ENCODE assay signal across 1 cellular context in genomic region chr3:99602183-99602582, GRCh38.
A peak's percentile ranks its signal among the peaks of the same experiment; 100 is the strongest.
TF ChIP-seq lines count a peak whose summit lies in the region.

No MANE protein-coding gene starts in this region.

TF ChIP-seq in HEK293, 187 proteins besides CTCF, POLR2A, EP300 and RAD21 (continued from another document):
- TF ChIP-seq, protein P1, sequence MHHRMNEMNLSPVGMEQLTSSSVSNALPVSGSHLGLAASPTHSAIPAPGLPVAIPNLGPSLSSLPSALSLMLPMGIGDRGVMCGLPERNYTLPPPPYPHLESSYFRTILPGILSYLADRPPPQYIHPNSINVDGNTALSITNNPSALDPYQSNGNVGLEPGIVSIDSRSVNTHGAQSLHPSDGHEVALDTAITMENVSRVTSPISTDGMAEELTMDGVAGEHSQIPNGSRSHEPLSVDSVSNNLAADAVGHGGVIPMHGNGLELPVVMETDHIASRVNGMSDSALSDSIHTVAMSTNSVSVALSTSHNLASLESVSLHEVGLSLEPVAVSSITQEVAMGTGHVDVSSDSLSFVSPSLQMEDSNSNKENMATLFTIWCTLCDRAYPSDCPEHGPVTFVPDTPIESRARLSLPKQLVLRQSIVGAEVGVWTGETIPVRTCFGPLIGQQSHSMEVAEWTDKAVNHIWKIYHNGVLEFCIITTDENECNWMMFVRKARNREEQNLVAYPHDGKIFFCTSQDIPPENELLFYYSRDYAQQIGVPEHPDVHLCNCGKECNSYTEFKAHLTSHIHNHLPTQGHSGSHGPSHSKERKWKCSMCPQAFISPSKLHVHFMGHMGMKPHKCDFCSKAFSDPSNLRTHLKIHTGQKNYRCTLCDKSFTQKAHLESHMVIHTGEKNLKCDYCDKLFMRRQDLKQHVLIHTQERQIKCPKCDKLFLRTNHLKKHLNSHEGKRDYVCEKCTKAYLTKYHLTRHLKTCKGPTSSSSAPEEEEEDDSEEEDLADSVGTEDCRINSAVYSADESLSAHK (tag by site-specific recombination; IDR thresholded peaks at IDR 0.05) = 0 out of 2 replicates have a peak, but pooled peaks have one; percentile 40
- TF ChIP-seq SP2 (tag by site-specific recombination; IDR thresholded peaks at IDR 0.05) = no peak
- no peak for TF ChIP-seq ZBTB20 (tag by site-specific recombination; IDR thresholded peaks at IDR 0.05)
- TF ChIP-seq, protein P2, sequence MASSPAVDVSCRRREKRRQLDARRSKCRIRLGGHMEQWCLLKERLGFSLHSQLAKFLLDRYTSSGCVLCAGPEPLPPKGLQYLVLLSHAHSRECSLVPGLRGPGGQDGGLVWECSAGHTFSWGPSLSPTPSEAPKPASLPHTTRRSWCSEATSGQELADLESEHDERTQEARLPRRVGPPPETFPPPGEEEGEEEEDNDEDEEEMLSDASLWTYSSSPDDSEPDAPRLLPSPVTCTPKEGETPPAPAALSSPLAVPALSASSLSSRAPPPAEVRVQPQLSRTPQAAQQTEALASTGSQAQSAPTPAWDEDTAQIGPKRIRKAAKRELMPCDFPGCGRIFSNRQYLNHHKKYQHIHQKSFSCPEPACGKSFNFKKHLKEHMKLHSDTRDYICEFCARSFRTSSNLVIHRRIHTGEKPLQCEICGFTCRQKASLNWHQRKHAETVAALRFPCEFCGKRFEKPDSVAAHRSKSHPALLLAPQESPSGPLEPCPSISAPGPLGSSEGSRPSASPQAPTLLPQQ (tag by site-specific recombination; IDR thresholded peaks at IDR 0.05) = 0 out of 2 replicates have a peak, but pooled peaks have one; percentile 21
- no peak for TF ChIP-seq YY2 (tag by site-specific recombination; IDR thresholded peaks at IDR 0.05)
- TF ChIP-seq FEZF1 (tag by site-specific recombination; IDR thresholded peaks at IDR 0.05) = peak; percentile 59; the same call in 1 of the 2 replicates
- no peak for TF ChIP-seq SCRT2 (tag by site-specific recombination; IDR thresholded peaks at IDR 0.05)
- no peak for TF ChIP-seq ZEB2 (tag by site-specific recombination; IDR thresholded peaks at IDR 0.05)
- no peak for TF ChIP-seq MZF1 (tag by site-specific recombination; IDR thresholded peaks at IDR 0.05; ENCODE audit: borderline replicate concordance)
- TF ChIP-seq ZNF488 (tag by site-specific recombination; IDR thresholded peaks at IDR 0.05) = no peak
- no peak for TF ChIP-seq ZNF16 (tag by site-specific recombination; IDR thresholded peaks at IDR 0.05; ENCODE audit: low read depth)
- TF ChIP-seq ZNF747 (tag by site-specific recombination; IDR thresholded peaks at IDR 0.05) = no peak
- TF ChIP-seq BCL6B (tag by site-specific recombination; IDR thresholded peaks at IDR 0.05) = peak; percentile 79
- TF ChIP-seq ZBTB8A (tag by site-specific recombination; IDR thresholded peaks at IDR 0.05) = no peak
- TF ChIP-seq ZNF791 (tag by site-specific recombination; IDR thresholded peaks at IDR 0.05) = no peak
- TF ChIP-seq ZNF658 (tag by site-specific recombination; IDR thresholded peaks at IDR 0.05) = no peak
- TF ChIP-seq SALL2 (tag by site-specific recombination; IDR thresholded peaks at IDR 0.05; ENCODE audit: borderline replicate concordance) = no peak
- TF ChIP-seq ZNF785 (tag by site-specific recombination; IDR thresholded peaks at IDR 0.05) = no peak
- TF ChIP-seq ZNF214 (tag by site-specific recombination; IDR thresholded peaks at IDR 0.05; ENCODE audit: borderline replicate concordance) = no peak
- peak; percentile 39 for TF ChIP-seq GLIS1 (tag by site-specific recombination; IDR thresholded peaks at IDR 0.05)
- peak; percentile 53; the same call in 1 of the 2 replicates for TF ChIP-seq ZNF10 (tag by site-specific recombination; IDR thresholded peaks at IDR 0.05)
- no peak for TF ChIP-seq ZNF404 (tag by site-specific recombination; IDR thresholded peaks at IDR 0.05)
- no peak for TF ChIP-seq ZNF292 (tag by site-specific recombination; IDR thresholded peaks at IDR 0.05; ENCODE audit: borderline replicate concordance, low read depth)
- peak; percentile 66 for TF ChIP-seq ZNF629 (tag by site-specific recombination; IDR thresholded peaks at IDR 0.05)
- no peak for TF ChIP-seq ZNF19 (tag by site-specific recombination; IDR thresholded peaks at IDR 0.05; ENCODE audit: low read depth)
- TF ChIP-seq ZNF843 (tag by site-specific recombination; IDR thresholded peaks at IDR 0.05) = peak; percentile 72
- TF ChIP-seq ZNF138 (tag by site-specific recombination; IDR thresholded peaks at IDR 0.05; ENCODE audit: borderline replicate concordance) = no peak
- peak; percentile 66 for TF ChIP-seq WT1 (tag by site-specific recombination; IDR thresholded peaks at IDR 0.05)
- no peak for TF ChIP-seq MYNN (tag by site-specific recombination; IDR thresholded peaks at IDR 0.05; ENCODE audit: borderline replicate concordance)
- TF ChIP-seq ZNF280D (tag by site-specific recombination; IDR thresholded peaks at IDR 0.05) = no peak
- 0 out of 2 replicates have a peak, but pooled peaks have one; percentile 41 for TF ChIP-seq OVOL3 (tag by site-specific recombination; IDR thresholded peaks at IDR 0.05)
- TF ChIP-seq ZBTB1 (tag by site-specific recombination; IDR thresholded peaks at IDR 0.05) = peak; percentile 40; the same call in 1 of the 2 replicates
- peak; percentile 51; the same call in 1 of the 2 replicates for TF ChIP-seq TSHZ1 (tag by site-specific recombination; IDR thresholded peaks at IDR 0.05; ENCODE audit: borderline replicate concordance)
- TF ChIP-seq ZNF544 (tag by site-specific recombination; IDR thresholded peaks at IDR 0.05) = no peak
- TF ChIP-seq ZNF239 (tag by site-specific recombination; IDR thresholded peaks at IDR 0.05) = no peak
- TF ChIP-seq ZNF660 (tag by site-specific recombination; IDR thresholded peaks at IDR 0.05) = no peak
- TF ChIP-seq, protein P3, sequence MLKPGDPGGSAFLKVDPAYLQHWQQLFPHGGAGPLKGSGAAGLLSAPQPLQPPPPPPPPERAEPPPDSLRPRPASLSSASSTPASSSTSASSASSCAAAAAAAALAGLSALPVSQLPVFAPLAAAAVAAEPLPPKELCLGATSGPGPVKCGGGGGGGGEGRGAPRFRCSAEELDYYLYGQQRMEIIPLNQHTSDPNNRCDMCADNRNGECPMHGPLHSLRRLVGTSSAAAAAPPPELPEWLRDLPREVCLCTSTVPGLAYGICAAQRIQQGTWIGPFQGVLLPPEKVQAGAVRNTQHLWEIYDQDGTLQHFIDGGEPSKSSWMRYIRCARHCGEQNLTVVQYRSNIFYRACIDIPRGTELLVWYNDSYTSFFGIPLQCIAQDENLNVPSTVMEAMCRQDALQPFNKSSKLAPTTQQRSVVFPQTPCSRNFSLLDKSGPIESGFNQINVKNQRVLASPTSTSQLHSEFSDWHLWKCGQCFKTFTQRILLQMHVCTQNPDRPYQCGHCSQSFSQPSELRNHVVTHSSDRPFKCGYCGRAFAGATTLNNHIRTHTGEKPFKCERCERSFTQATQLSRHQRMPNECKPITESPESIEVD (tag by site-specific recombination; IDR thresholded peaks at IDR 0.05) = peak; percentile 58
- peak; percentile 83 for TF ChIP-seq OSR2 (tag by site-specific recombination; IDR thresholded peaks at IDR 0.05)
- peak; percentile 32; the same call in 1 of the 2 replicates for TF ChIP-seq ZNF449 (tag by site-specific recombination; IDR thresholded peaks at IDR 0.05)
- TF ChIP-seq ZNF600 (tag by site-specific recombination; IDR thresholded peaks at IDR 0.05) = no peak
- no peak for TF ChIP-seq ZNF571 (tag by site-specific recombination; IDR thresholded peaks at IDR 0.05)
- TF ChIP-seq ZNF707 (tag by site-specific recombination; IDR thresholded peaks at IDR 0.05) = no peak
- no peak for TF ChIP-seq ZNF48 (tag by site-specific recombination; IDR thresholded peaks at IDR 0.05)
- TF ChIP-seq ZNF664 (tag by site-specific recombination; IDR thresholded peaks at IDR 0.05) = no peak
- 0 out of 2 replicates have a peak, but pooled peaks have one; percentile 36 for TF ChIP-seq ZNF639 (tag by site-specific recombination; IDR thresholded peaks at IDR 0.05)
- TF ChIP-seq ZNF146 (tag by site-specific recombination; IDR thresholded peaks at IDR 0.05) = no peak
- no peak for TF ChIP-seq ZSCAN23 (tag by site-specific recombination; IDR thresholded peaks at IDR 0.05)
- peak; percentile 56; the same call in 1 of the 2 replicates for TF ChIP-seq ZNF561 (tag by site-specific recombination; IDR thresholded peaks at IDR 0.05; ENCODE audit: borderline replicate concordance)
- peak; percentile 53 for TF ChIP-seq SP7 (tag by site-specific recombination; IDR thresholded peaks at IDR 0.05)
